ENCODE assay signal across 11 cellular contexts in the genomic region with DNA sequence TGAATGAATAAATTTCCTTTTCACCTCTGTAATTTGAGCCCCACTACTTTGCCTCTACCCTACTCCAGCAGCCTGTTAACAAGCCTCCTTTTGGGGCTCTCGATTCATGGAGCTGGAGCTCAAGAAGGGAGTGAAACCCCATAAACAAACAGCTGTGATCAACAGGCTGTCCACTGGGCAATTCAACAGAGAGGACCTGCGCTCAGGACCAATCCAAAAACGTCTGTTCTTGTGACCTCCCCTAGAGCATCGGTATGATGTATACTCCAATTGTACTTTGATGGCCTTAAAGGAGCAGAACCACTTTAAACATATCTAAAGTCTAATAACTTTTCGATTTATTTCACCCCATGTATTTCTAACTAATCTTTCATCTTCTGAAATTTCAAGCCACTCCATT. TPM values are rescaled to one million over a fixed set of nuclear protein-coding genes. Genes with fewer than 3 reads are reported as not detected.
DNase-seq lines count a peak whose midpoint lies in the region; ATAC-seq and TF ChIP-seq lines count a peak whose summit lies in the region.
"Had no signal": no experiment of that assay in that cellular context is flagged by ENCODE, and none has a peak within 500 bp of the region (broad histone marks: within the 10 kb centered on the region; RNA-seq: fewer than 3 reads in every experiment).

No MANE protein-coding gene starts in this region.

- no peak for TF ChIP-seq CTCF in CD8-positive, alpha-beta T cell (IDR thresholded peaks at IDR 0.05)
- TF ChIP-seq CTCF in GM10266 (IDR thresholded peaks at IDR 0.05; ENCODE audit: control insufficient read depth, insufficient read depth, low read depth, missing control alignments), result no peak

- H3K36me3 Mint-ChIP-seq in CD8-positive, alpha-beta T cell, result peaks cover 11% of the 10 kb centered on the region
- H3K36me3 Mint-ChIP-seq in activated naive CD8-positive, alpha-beta T cell, result peaks cover 12% of the 10 kb centered on the region

- peak in 1 of 7 experiments; percentile 34 for DNase-seq in CD8-positive, alpha-beta T cell
- no peak for DNase-seq in foreskin melanocyte
- DNase-seq in GM10266 (ENCODE audit: extremely low spot score), result no peak
- DNase-seq in NCI-H1694 treated with DMSO at 0.1 percent for 48 hours (lab: John Stamatoyannopoulos, UW), result no peak
- no peak for DNase-seq in NCI-H1417 treated with DMSO at 0.1 percent for 48 hours (lab: John Stamatoyannopoulos, UW)
- DNase-seq: amygdala had no signal

- no peaks in the 10 kb centered on the region for H3K36me3 ChIP-seq in CD8-positive, alpha-beta T cell (ENCODE audit: insufficient read depth, low read length)

- peak overlapping the region; percentile 54 for H3K4me3 ChIP-seq in CD8-positive, alpha-beta T cell (ENCODE audit: low read depth, low read length)
- H3K4me3 ChIP-seq: BLaER1 treated with 17β-estradiol and CSF1 and Interleukin-3, amounts not matched to agents 10 nM and 100 nM had no signal

- peak overlapping the region; percentile 87 for H3K4me3 Mint-ChIP-seq in CD8-positive, alpha-beta T cell
- H3K4me3 Mint-ChIP-seq in activated naive CD8-positive, alpha-beta T cell, result peak overlapping the region; percentile 76
- H3K4me3 Mint-ChIP-seq: neural crest cell had no signal

- ATAC-seq in CD8-positive, alpha-beta T cell, result peak; percentile 43
- ATAC-seq in GM21528 (IDR thresholded peaks at IDR 0.05; ENCODE audit: low FRiP score, unreplicated experiment), result peak; percentile 10
- ATAC-seq in HG03571 (IDR thresholded peaks at IDR 0.05; ENCODE audit: unreplicated experiment), result peak; percentile 8

- POLR2A ChIA-PET in CD8-positive, alpha-beta T cell (lab: Charles Lee), result interaction anchor here (0.6 to 2.3 kb wide), 7 partner anchors 18 to 106 kb away, joined by 3 to 20 read pairs (median 3); a partner anchor contains a TSS

- no peaks in the 10 kb centered on the region for H3K27me3 ChIP-seq in CD8-positive, alpha-beta T cell (ENCODE audit: insufficient read depth, low read length)
- H3K27me3 ChIP-seq: BLaER1 treated with 17β-estradiol and CSF1 and Interleukin-3, amounts not matched to agents 10 nM and 100 nM had no signal

- H3K9me3 Mint-ChIP-seq in CD8-positive, alpha-beta T cell, result no peaks in the 10 kb centered on the region
- no peaks in the 10 kb centered on the region for H3K9me3 Mint-ChIP-seq in activated naive CD8-positive, alpha-beta T cell (ENCODE audit: low read depth)

- CTCF ChIA-PET in CD8-positive, alpha-beta T cell (lab: Charles Lee), result interaction anchor here (1.5 kb wide), 1 partner anchor 28 kb away, joined by 4 read pairs; no protein-coding TSS in a partner anchor

- no peaks in the 10 kb centered on the region for H3K27me3 Mint-ChIP-seq in CD8-positive, alpha-beta T cell (ENCODE audit: low read depth)
- H3K27me3 Mint-ChIP-seq in activated naive CD8-positive, alpha-beta T cell, result no peaks in the 10 kb centered on the region

- peak overlapping the region; percentile 44 for H3K27ac ChIP-seq in CD8-positive, alpha-beta T cell (ENCODE audit: low read depth, low read length)
- H3K27ac ChIP-seq: BLaER1 treated with 17β-estradiol and CSF1 and Interleukin-3, amounts not matched to agents 10 nM and 100 nM had no signal

- H3K27ac Mint-ChIP-seq in CD8-positive, alpha-beta T cell, result peak overlapping the region; percentile 95
- H3K27ac Mint-ChIP-seq in activated naive CD8-positive, alpha-beta T cell, result peak overlapping the region; percentile 66

- peaks cover 80% of the 10 kb centered on the region for H3K4me1 Mint-ChIP-seq in CD8-positive, alpha-beta T cell (ENCODE audit: low read depth)
- H3K4me1 Mint-ChIP-seq in activated naive CD8-positive, alpha-beta T cell (ENCODE audit: low read depth), result peaks cover 64% of the 10 kb centered on the region

- H3K4me1 ChIP-seq in CD8-positive, alpha-beta T cell (ENCODE audit: insufficient read depth, low read length), result peaks cover 92% of the 10 kb centered on the region

- intact Hi-C loops in CD8-positive, alpha-beta T cell (cut with DNase I, micrococcal nuclease), result loop anchor here in 1 of 2 experiments (10.0 kb wide), 1 partner anchor 117 kb away; no protein-coding TSS in a partner anchor

- H3K9me3 ChIP-seq in CD8-positive, alpha-beta T cell (ENCODE audit: low read length), result no peaks in the 10 kb centered on the region

RNA-seq across cellular contexts. Expression of a gene that starts 37.4 kb away (rescaled TPM):
- total RNA-seq in CD8-positive, alpha-beta T cell, result 10 to 100 TPM; 30.8 to 31.0 TPM
